ENCODE assay signal across 8 cellular contexts in genomic region chr11:5380740-5381342, GRCh38. TPM values are rescaled to one million over a fixed set of nuclear protein-coding genes. Genes with fewer than 3 reads are reported as not detected.
DNase-seq lines count a peak whose midpoint lies in the region; ATAC-seq and TF ChIP-seq lines count a peak whose summit lies in the region.

No MANE protein-coding gene starts in this region.

- no peaks in the 10 kb centered on the region for H3K79me2 ChIP-seq in hepatocyte

- no peak overlapping the region for H3K9ac ChIP-seq in adipocyte (ENCODE audit: low read length)

- H3K27me3 ChIP-seq in adipocyte (replicated peaks; ENCODE audit: control insufficient read depth, insufficient read depth, low read length) (peaks cover 6% of the 10 kb centered on the region), hepatocyte (no peaks in the 10 kb centered on the region)

- no peaks in the 10 kb centered on the region for H3K9me2 ChIP-seq in hepatocyte (replicated peaks; ENCODE audit: insufficient read depth)

- no peaks in the 10 kb centered on the region for H3K4me1 ChIP-seq in adipocyte (ENCODE audit: control insufficient read depth, insufficient read depth, low read length)
- H3K4me1 ChIP-seq in hepatocyte (ENCODE audit: insufficient read depth), result no peaks in the 10 kb centered on the region

- TF ChIP-seq CTCF in hepatocyte (IDR thresholded peaks at IDR 0.05; ENCODE audit: poor library complexity), result peak; percentile 75

- H4K20me1 ChIP-seq in hepatocyte (ENCODE audit: insufficient read depth, poor library complexity, severe bottlenecking), result no peaks in the 10 kb centered on the region

- H3K36me3 ChIP-seq in adipocyte (ENCODE audit: control insufficient read depth, insufficient read depth, low read length, severe bottlenecking) (no peaks in the 10 kb centered on the region), hepatocyte (replicated peaks; ENCODE audit: insufficient read depth, low read depth) (no peaks in the 10 kb centered on the region)

- H3K4me3 ChIP-seq in adipocyte (ENCODE audit: low read length) (no peak overlapping the region), hepatocyte (no peak overlapping the region)

- no peak overlapping the region for H3K27ac ChIP-seq in hepatocyte

- DNase-seq in DMS153 (lab: John Stamatoyannopoulos, UW) (peak; percentile 29), GM19238 (ENCODE audit: insufficient read length, low spot score) (peak; percentile 31), NCI-H748 treated with DMSO at 0.1 percent for 48 hours (lab: John Stamatoyannopoulos, UW) (peak; percentile 59), adipocyte (ENCODE audit: low read depth) (peak; percentile 88), hepatocyte (ENCODE audit: low spot score) (peak; percentile 79), activated gamma-delta T cell (lab: John Stamatoyannopoulos, UW) (no peak)
- DNase-seq in stimulated activated CD4-positive, alpha-beta T cell treated with anti-CD3 and anti-CD28 coated beads, Interleukin-12 subunit alpha, Interleukin-12 subunit beta, amount 100 ng/mL, for 48 hours (ENCODE audit: low read depth in 2 of 3, low spot score in 1 of 3), result peak; percentile 2 to 37 (median 10)

- ATAC-seq in HG03139 (IDR thresholded peaks at IDR 0.05; ENCODE audit: unreplicated experiment), result peak; percentile 94

- H2AFZ ChIP-seq in hepatocyte, result no peak overlapping the region

- no peak overlapping the region for H3K4me2 ChIP-seq in hepatocyte

- WGBS in hepatocyte (ENCODE audit: low lambda C conversion rate, missing lambda C conversion rate), result 74% methylated on average over 4 of the region's 4 CpGs

- no peaks in the 10 kb centered on the region for H3K9me3 ChIP-seq in adipocyte (ENCODE audit: control insufficient read depth, low read length)
- no peaks in the 10 kb centered on the region for H3K9me3 ChIP-seq in hepatocyte (ENCODE audit: low read depth)

RNA-seq across cellular contexts. Expression of gene OR51M1, which starts 2.8 kb away (rescaled TPM):
- total RNA-seq in hepatocyte, result not detected in 2 replicates
- not detected in 2 replicates for polyA plus RNA-seq in hepatocyte

RNA-seq across cellular contexts. Expression of gene OR51B6, which starts 29.5 kb away (rescaled TPM):
- total RNA-seq in hepatocyte, result not detected in 2 replicates
- not detected in 2 replicates for polyA plus RNA-seq in hepatocyte

RNA-seq across cellular contexts. Expression of gene OR51B5, which starts 37.5 kb away (rescaled TPM):
- 0.20 TPM in 1 of 2 replicates, not detected in the other for total RNA-seq in hepatocyte
- polyA plus RNA-seq in hepatocyte, result not detected in 2 replicates

RNA-seq across cellular contexts. Expression of gene OR51Q1, which starts 41.1 kb away (rescaled TPM):
- not detected in 2 replicates for total RNA-seq in hepatocyte
- polyA plus RNA-seq in hepatocyte, result not detected in 2 replicates

RNA-seq across cellular contexts. Expression of gene OR51B2, which starts 56.7 kb away (rescaled TPM):
- total RNA-seq in hepatocyte, result not detected in 2 replicates
- polyA plus RNA-seq in hepatocyte, result not detected in 2 replicates
